18 cellular contexts compared by ENCODE assay signal in genomic region chr4:146763560-146763959, GRCh38.
A peak's percentile ranks its signal among the peaks of the same experiment; 100 is the strongest.
DNase-seq lines count a peak whose midpoint lies in the region; ATAC-seq and TF ChIP-seq lines count a peak whose summit lies in the region.
"Had no signal": no experiment of that assay in that cellular context is flagged by ENCODE, and none has a peak within 500 bp of the region (broad histone marks: within the 10 kb centered on the region; RNA-seq: fewer than 3 reads in every experiment).

No MANE protein-coding gene starts in this region.

- no peaks in the 10 kb centered on the region for H3K27me3 ChIP-seq in testis
- H3K27me3 ChIP-seq in naive thymus-derived CD4-positive, alpha-beta T cell (ENCODE audit: control insufficient read depth in 2 of 2, insufficient read depth in 2 of 2, low read length in 2 of 2): no peaks in the 10 kb centered on the region
- H3K27me3 ChIP-seq: BLaER1 had no signal

- POLR2A ChIA-PET in naive thymus-derived CD4-positive, alpha-beta T cell (lab: Charles Lee): no interaction called here
- POLR2A ChIA-PET in MCF 10A (lab: Yijun Ruan, JAX): no interaction called here

- DNase-seq in KBM-7 (peak; percentile 2), GM20000 (ENCODE audit: low spot score) (no peak), testis (no peak), MCF 10A (ENCODE audit: unreplicated experiment) (no peak)
- DNase-seq in naive thymus-derived CD4-positive, alpha-beta T cell: no peak
- DNase-seq: 8988T; CD4-positive, alpha-beta memory T cell; DMS153; DMS79; GDM1; GM23248 had no signal

- H3K4me1 Mint-ChIP-seq in naive thymus-derived CD4-positive, alpha-beta T cell: no peaks in the 10 kb centered on the region
- H3K4me1 Mint-ChIP-seq in MCF 10A (ENCODE audit: insufficient read depth, unreplicated experiment): no peaks in the 10 kb centered on the region
- H3K4me1 Mint-ChIP-seq: CD14-positive monocyte had no signal

- CTCF ChIA-PET in naive thymus-derived CD4-positive, alpha-beta T cell (lab: Charles Lee): interaction anchor here (0.6 kb wide), 1 partner anchor 154 kb away, joined by 3 read pairs; no protein-coding TSS in a partner anchor
- CTCF ChIA-PET in MCF 10A (lab: Yijun Ruan, JAX): no interaction called here

- no peak overlapping the region for H3K4me3 Mint-ChIP-seq in naive thymus-derived CD4-positive, alpha-beta T cell
- no peak overlapping the region for H3K4me3 Mint-ChIP-seq in MCF 10A (ENCODE audit: unreplicated experiment)
- H3K4me3 Mint-ChIP-seq: CD14-positive monocyte; CD4-positive, alpha-beta memory T cell had no signal

- peaks cover 0 to 3% (median 0%) of the 10 kb centered on the region in 5 donors for H3K27me3 Mint-ChIP-seq in naive thymus-derived CD4-positive, alpha-beta T cell
- H3K27me3 Mint-ChIP-seq in MCF 10A (ENCODE audit: insufficient read depth, unreplicated experiment): peaks cover 19% of the 10 kb centered on the region

- H3K27ac ChIP-seq in testis: no peak overlapping the region
- no peak overlapping the region for H3K27ac ChIP-seq in naive thymus-derived CD4-positive, alpha-beta T cell (ENCODE audit: low read depth, low read length)
- H3K27ac ChIP-seq: BLaER1, GM23248, HL-60 had no signal

- WGBS in testis, 2 donors: 79 to 84% methylated on average over 2 of the region's 2 CpGs

- no peaks in the 10 kb centered on the region for H3K4me1 ChIP-seq in testis
- H3K4me1 ChIP-seq in naive thymus-derived CD4-positive, alpha-beta T cell (ENCODE audit: control insufficient read depth in 2 of 2, insufficient read depth in 2 of 2, low read length in 2 of 2): no peaks in the 10 kb centered on the region
- H3K4me1 ChIP-seq: BLaER1, HAP-1 had no signal

- no peaks in the 10 kb centered on the region for H3K9me3 ChIP-seq in testis
- no peaks in the 10 kb centered on the region for H3K9me3 ChIP-seq in naive thymus-derived CD4-positive, alpha-beta T cell (ENCODE audit: control insufficient read depth in 2 of 3, low read length in 3 of 3)
- H3K9me3 ChIP-seq: BLaER1, HAP-1 had no signal

- TF ChIP-seq POLR2A in testis (IDR thresholded peaks at IDR 0.05): no peak

- BruUV-seq in MCF 10A (replicated peaks; lab: Mats Ljungman, UMichigan): no TSS peak

- H3K36me3 Mint-ChIP-seq in naive thymus-derived CD4-positive, alpha-beta T cell: no peaks in the 10 kb centered on the region
- no peaks in the 10 kb centered on the region for H3K36me3 Mint-ChIP-seq in MCF 10A (ENCODE audit: insufficient read depth, unreplicated experiment)
- H3K36me3 Mint-ChIP-seq: CD14-positive monocyte; CD4-positive, alpha-beta memory T cell had no signal

- peaks cover 0 to 9% (median 4%) of the 10 kb centered on the region in 11 donors for H3K9me3 Mint-ChIP-seq in naive thymus-derived CD4-positive, alpha-beta T cell
- peaks cover 5% of the 10 kb centered on the region for H3K9me3 Mint-ChIP-seq in MCF 10A (ENCODE audit: unreplicated experiment)

- in situ Hi-C loops in KBM-7 (cut with MboI; ENCODE audit: low pct_unique_long_range_greater_than_20kb, low sequenced_read_pairs): no loop called here

- intact Hi-C loops in testis (cut with DNase I; ENCODE audit: low total_unique reads): no loop called here
- intact Hi-C loops in naive thymus-derived CD4-positive, alpha-beta T cell (cut with micrococcal nuclease): no loop called here
- intact Hi-C loops in MCF 10A (cut with micrococcal nuclease): no loop called here

- peak; percentile 54 for ATAC-seq in GM18498 (IDR thresholded peaks at IDR 0.05; ENCODE audit: unreplicated experiment)
- peak; percentile 66 for ATAC-seq in GM19351 (IDR thresholded peaks at IDR 0.05; ENCODE audit: unreplicated experiment)
- peak; percentile 47 for ATAC-seq in HG02938 (IDR thresholded peaks at IDR 0.05; ENCODE audit: unreplicated experiment)
- ATAC-seq in naive thymus-derived CD4-positive, alpha-beta T cell: no peak

- no peak overlapping the region for H3K4me3 ChIP-seq in testis
- no peak overlapping the region for H3K4me3 ChIP-seq in naive thymus-derived CD4-positive, alpha-beta T cell (ENCODE audit: low read length)
- H3K4me3 ChIP-seq: BLaER1, GM23248, HAP-1 had no signal

- no peaks in the 10 kb centered on the region for H3K36me3 ChIP-seq in testis (ENCODE audit: low read depth, missing control alignments)
- H3K36me3 ChIP-seq in naive thymus-derived CD4-positive, alpha-beta T cell (ENCODE audit: control insufficient read depth in 2 of 3, insufficient read depth in 3 of 3, low read length in 3 of 3): no peaks in the 10 kb centered on the region
- H3K36me3 ChIP-seq: BLaER1, HAP-1 had no signal

- no peak for TF ChIP-seq CTCF in GM20000 (IDR thresholded peaks at IDR 0.05; ENCODE audit: extremely low read depth, missing control alignments)
- TF ChIP-seq CTCF in testis (IDR thresholded peaks at IDR 0.05): no peak
- no peak for TF ChIP-seq CTCF in MCF 10A (IDR thresholded peaks at IDR 0.05; ENCODE audit: unreplicated experiment)

- H3K27ac Mint-ChIP-seq in naive thymus-derived CD4-positive, alpha-beta T cell: no peak overlapping the region
- no peak overlapping the region for H3K27ac Mint-ChIP-seq in MCF 10A (ENCODE audit: low read depth, unreplicated experiment)
- H3K27ac Mint-ChIP-seq: CD14-positive monocyte; CD4-positive, alpha-beta memory T cell had no signal
